Comparison of ENCODE assay signal across 18 cellular contexts in genomic region chr1:168865850-168866620, GRCh38.
DNase-seq lines count a peak whose midpoint lies in the region; ATAC-seq, FAIRE-seq and TF ChIP-seq lines count a peak whose summit lies in the region.
"Had no signal": no experiment of that assay in that cellular context is flagged by ENCODE, and none has a peak within 500 bp of the region (broad histone marks: within the 10 kb centered on the region; RNA-seq: fewer than 3 reads in every experiment).

No MANE protein-coding gene starts in this region.

- TF ChIP-seq POLR2A in GM12878 (IDR thresholded peaks at IDR 0.05; ENCODE audit: low read depth, low read length) (no peak), gastroesophageal sphincter (IDR thresholded peaks at IDR 0.05) (no peak), lower leg skin (IDR thresholded peaks at IDR 0.05) (no peak)

- TF ChIP-seq EP300 in GM12878 (IDR thresholded peaks at IDR 0.05; ENCODE audit: borderline replicate concordance in 1 of 2, control insufficient read depth in 1 of 2, low read depth in 2 of 2, low read length in 2 of 2) = no peak
- no peak for TF ChIP-seq EP300 in gastroesophageal sphincter (IDR thresholded peaks at IDR 0.05)

- TF ChIP-seq CTCF in GM06990 (IDR thresholded peaks at IDR 0.05; ENCODE audit: insufficient read depth, low read length, poor library complexity, severe bottlenecking) = no peak
- TF ChIP-seq CTCF in GM12878 (IDR thresholded peaks at IDR 0.05 in 2 of 3, conservative IDR thresholded peaks at IDR 0.05 in 1 of 3; ENCODE audit: control insufficient read depth in 2 of 3, extremely low read depth in 1 of 3, insufficient read depth in 1 of 3, low read depth in 3 of 3, low read length in 3 of 3) = no peak
- no peak for TF ChIP-seq CTCF in gastroesophageal sphincter (IDR thresholded peaks at IDR 0.05)
- no peak for TF ChIP-seq CTCF in tibial artery (IDR thresholded peaks at IDR 0.05)
- TF ChIP-seq CTCF in lower leg skin (IDR thresholded peaks at IDR 0.05) = no peak

- CTCF ChIA-PET in GM12878 (lab: Yijun Ruan, JAX) = no interaction called here

- peaks cover 2% of the 10 kb centered on the region; the same call in 2 of the 3 replicates for H3K9me3 ChIP-seq in GM12878 (replicated peaks; ENCODE audit: control insufficient read depth, insufficient read depth, low read length)
- H3K9me3 ChIP-seq in gastroesophageal sphincter = peaks cover 0 to 9% (median 0%) of the 10 kb centered on the region in 3 donors
- H3K9me3 ChIP-seq in tibial artery = no peaks in the 10 kb centered on the region
- H3K9me3 ChIP-seq: BE2C had no signal

- H3K27ac Mint-ChIP-seq in activated naive CD8-positive, alpha-beta T cell treated with anti-CD3 and anti-CD28 coated beads, Interleukin-2, amount 50 U/mL, for 24 hours = peak overlapping the region; percentile 9
- no peak overlapping the region for H3K27ac Mint-ChIP-seq in activated naive CD8-positive, alpha-beta T cell treated with anti-CD3 and anti-CD28 coated beads for 36 hours
- H3K27ac Mint-ChIP-seq: CD4-positive, alpha-beta memory T cell had no signal

- H3K4me1 ChIP-seq in GM12878 (ENCODE audit: control insufficient read depth, insufficient read depth, low read length) (no peaks in the 10 kb centered on the region), gastroesophageal sphincter (peaks cover 0 to 4% (median 0%) of the 10 kb centered on the region in 3 donors), tibial artery (peaks cover 0 to 8% (median 0%) of the 10 kb centered on the region in 4 donors)

- no peaks in the 10 kb centered on the region for H3K27me3 Mint-ChIP-seq in activated naive CD8-positive, alpha-beta T cell treated with anti-CD3 and anti-CD28 coated beads, Interleukin-2, amount 50 U/mL, for 24 hours
- H3K27me3 Mint-ChIP-seq in activated naive CD8-positive, alpha-beta T cell treated with anti-CD3 and anti-CD28 coated beads for 36 hours = no peaks in the 10 kb centered on the region
- H3K27me3 Mint-ChIP-seq: CD4-positive, alpha-beta memory T cell; IgD-negative memory B cell had no signal

- no peaks in the 10 kb centered on the region for H3K79me2 ChIP-seq in GM12878 (ENCODE audit: control insufficient read depth, insufficient read depth, low read length)

- no peak overlapping the region for H3K9ac ChIP-seq in GM12878 (ENCODE audit: control insufficient read depth, insufficient read depth, low read length)

- DNase-seq in activated naive CD8-positive, alpha-beta T cell treated with anti-CD3 and anti-CD28 coated beads, Interleukin-2, amount 50 U/mL, for 24 hours = no peak
- no peak for DNase-seq in activated naive CD8-positive, alpha-beta T cell treated with anti-CD3 and anti-CD28 coated beads for 36 hours
- DNase-seq in GM06990 (ENCODE audit: extremely low read depth, insufficient read length) = peak; percentile 2
- DNase-seq in GM12878 (ENCODE audit: low read depth, low spot score) = no peak
- no peak for DNase-seq in tibial artery
- DNase-seq in lower leg skin (ENCODE audit: low spot score in 2 of 2) = no peak
- DNase-seq: BE2C; CD4-positive, alpha-beta memory T cell; DMS153; GF-D8; KG1 had no signal

- RAD21 ChIA-PET in GM12878 (lab: Charles Lee; ENCODE audit: unreplicated experiment) = no interaction called here

- POLR2A ChIA-PET in GM12878 (lab: Charles Lee) = no interaction called here

- H3K4me1 Mint-ChIP-seq in activated naive CD8-positive, alpha-beta T cell treated with anti-CD3 and anti-CD28 coated beads, Interleukin-2, amount 50 U/mL, for 24 hours = peaks cover 1% of the 10 kb centered on the region
- H3K4me1 Mint-ChIP-seq in activated naive CD8-positive, alpha-beta T cell treated with anti-CD3 and anti-CD28 coated beads for 36 hours = peaks cover 4% of the 10 kb centered on the region
- H3K4me1 Mint-ChIP-seq: IgD-negative memory B cell had no signal

- in situ Hi-C loops in GM12878 (cut with MboI) = no loop called here

- no peak overlapping the region for H3K4me2 ChIP-seq in GM12878 (ENCODE audit: control insufficient read depth, insufficient read depth)

- H4K20me1 ChIP-seq in GM12878 (ENCODE audit: control insufficient read depth, insufficient read depth) = no peaks in the 10 kb centered on the region

- BruUV-seq in GM12878 (replicated peaks; lab: Mats Ljungman, UMichigan) = no TSS peak

- no peak overlapping the region for H3K4me3 ChIP-seq in GM06990 (replicated peaks; ENCODE audit: low read depth, low read length)
- no peak overlapping the region for H3K4me3 ChIP-seq in GM12878
- no peak overlapping the region for H3K4me3 ChIP-seq in gastroesophageal sphincter
- no peak overlapping the region for H3K4me3 ChIP-seq in tibial artery
- H3K4me3 ChIP-seq in lower leg skin (ENCODE audit: low read depth, poor library complexity, severe bottlenecking) = no peak overlapping the region

- ATAC-seq in activated naive CD8-positive, alpha-beta T cell treated with anti-CD3 and anti-CD28 coated beads, Interleukin-2, amount 50 U/mL, for 24 hours = no peak
- ATAC-seq in HG02610 (IDR thresholded peaks at IDR 0.05; ENCODE audit: unreplicated experiment) = peak; percentile 83
- ATAC-seq in GM12878 = peak; percentile 41; the same call in 2 of the 3 replicates
- no peak for ATAC-seq in gastroesophageal sphincter
- ATAC-seq: HCT116 had no signal

- intact Hi-C loops in GM12878 (cut with micrococcal nuclease; ENCODE audit: unreplicated experiment) = loop anchor here (10.0 kb wide), 1 partner anchor 59 kb away; no protein-coding TSS in a partner anchor
- intact Hi-C loops in tibial artery (cut with DNase I; ENCODE audit: low total_unique reads) = no loop called here
- intact Hi-C loops in lower leg skin (cut with DNase I; ENCODE audit: low total_unique reads) = no loop called here

- 25% methylated on average over 4 of the region's 4 CpGs for WGBS in GM12878 (ENCODE audit: insufficient coverage, insufficient replicate concordance, low lambda C conversion rate, missing lambda C conversion rate)
- 54 to 87% methylated on average over 3 to 4 of the region's 4 CpGs for WGBS in gastroesophageal sphincter (ENCODE audit: low coverage in 1 of 2), 2 donors
- 89 to 96% methylated on average over 4 of the region's 4 CpGs for WGBS in lower leg skin, 2 donors

- FAIRE-seq in GM12878 (lab: Jason Lieb, UNC) = no peak
- FAIRE-seq: GM12891, H54 had no signal

- H3K9me3 Mint-ChIP-seq in activated naive CD8-positive, alpha-beta T cell treated with anti-CD3 and anti-CD28 coated beads, Interleukin-2, amount 50 U/mL, for 24 hours = peaks cover 7% of the 10 kb centered on the region
- peaks cover 5% of the 10 kb centered on the region for H3K9me3 Mint-ChIP-seq in activated naive CD8-positive, alpha-beta T cell treated with anti-CD3 and anti-CD28 coated beads for 36 hours

- H3K27ac ChIP-seq in GM12878 (ENCODE audit: control insufficient read depth, insufficient read depth) (no peak overlapping the region), gastroesophageal sphincter (no peak overlapping the region), tibial artery (no peak overlapping the region)
- H3K27ac ChIP-seq: C4-2B had no signal

- H3K36me3 Mint-ChIP-seq in activated naive CD8-positive, alpha-beta T cell treated with anti-CD3 and anti-CD28 coated beads, Interleukin-2, amount 50 U/mL, for 24 hours (ENCODE audit: low read depth) = peaks cover 1% of the 10 kb centered on the region
- H3K36me3 Mint-ChIP-seq in activated naive CD8-positive, alpha-beta T cell treated with anti-CD3 and anti-CD28 coated beads for 36 hours = peaks cover 5% of the 10 kb centered on the region
- H3K36me3 Mint-ChIP-seq: CD4-positive, alpha-beta memory T cell; IgD-negative memory B cell had no signal

- no peak overlapping the region for H2AFZ ChIP-seq in GM12878 (ENCODE audit: control insufficient read depth, low read depth, low read length)

- H3K36me3 ChIP-seq in GM06990 (ENCODE audit: control insufficient read depth, insufficient read depth, low read length) = no peaks in the 10 kb centered on the region
- H3K36me3 ChIP-seq in GM12878 (ENCODE audit: control insufficient read depth in 2 of 2, insufficient read depth in 2 of 2, low read length in 1 of 2) = no peaks in the 10 kb centered on the region
- H3K36me3 ChIP-seq in gastroesophageal sphincter = no peaks in the 10 kb centered on the region
- H3K36me3 ChIP-seq in tibial artery = no peaks in the 10 kb centered on the region
- H3K36me3 ChIP-seq: BE2C had no signal

- no peak overlapping the region for H3K4me3 Mint-ChIP-seq in activated naive CD8-positive, alpha-beta T cell treated with anti-CD3 and anti-CD28 coated beads, Interleukin-2, amount 50 U/mL, for 24 hours
- no peak overlapping the region for H3K4me3 Mint-ChIP-seq in activated naive CD8-positive, alpha-beta T cell treated with anti-CD3 and anti-CD28 coated beads for 36 hours
- H3K4me3 Mint-ChIP-seq: CD4-positive, alpha-beta memory T cell; IgD-negative memory B cell had no signal

- no peaks in the 10 kb centered on the region for H3K27me3 ChIP-seq in GM06990 (replicated peaks; ENCODE audit: control insufficient read depth, insufficient read depth, low read length)
- no peaks in the 10 kb centered on the region for H3K27me3 ChIP-seq in GM12878 (replicated peaks in 1 of 2; ENCODE audit: control insufficient read depth in 2 of 2, insufficient read depth in 2 of 2, low read length in 1 of 2)
- H3K27me3 ChIP-seq in gastroesophageal sphincter = no peaks in the 10 kb centered on the region
- no peaks in the 10 kb centered on the region for H3K27me3 ChIP-seq in tibial artery
- H3K27me3 ChIP-seq: BE2C had no signal

- no peak for TF ChIP-seq RAD21 in GM12878 (IDR thresholded peaks at IDR 0.05; ENCODE audit: insufficient read depth, low read depth, low read length)

- SMC1A ChIA-PET in GM12878 (lab: Charles Lee; ENCODE audit: uncharacterized antibody, unreplicated experiment) = interaction anchor here (1.4 kb wide), 1 partner anchor 10 kb away, joined by 4 read pairs; no protein-coding TSS in a partner anchor

TF ChIP-seq in GM12878, 131 proteins besides CTCF, POLR2A, EP300 and RAD21 (continues in another document):
- TF ChIP-seq SPI1 (IDR thresholded peaks at IDR 0.05; ENCODE audit: borderline replicate concordance, insufficient read depth, low read depth, low read length) (no peak), BRCA1 (IDR thresholded peaks at IDR 0.05; ENCODE audit: low read depth, low read length) (no peak), ZNF24 (IDR thresholded peaks at IDR 0.05) (no peak), IRF5 (IDR thresholded peaks at IDR 0.05; ENCODE audit: borderline replicate concordance) (no peak), CBX5 (IDR thresholded peaks at IDR 0.05; ENCODE audit: low read depth) (peak; percentile 24; the same call in 1 of the 2 replicates), MEF2B (IDR thresholded peaks at IDR 0.05; ENCODE audit: partially characterized antibody, poor library complexity, severe bottlenecking) (no peak)

Comparison
In these comparisons a context has a peak if more than half of its experiments do, and no peak if none do; other contexts are left out.
1. ATAC-seq: peak in HG02610 (single experiment) and GM12878 (single experiment); none in activated naive CD8-positive, alpha-beta T cell treated with anti-CD3 and anti-CD28 coated beads, Interleukin-2, amount 50 U/mL, for 24 hours (single experiment) and gastroesophageal sphincter (single experiment).